Comparison of ENCODE assay signal across 25 cellular contexts in the genomic region with DNA sequence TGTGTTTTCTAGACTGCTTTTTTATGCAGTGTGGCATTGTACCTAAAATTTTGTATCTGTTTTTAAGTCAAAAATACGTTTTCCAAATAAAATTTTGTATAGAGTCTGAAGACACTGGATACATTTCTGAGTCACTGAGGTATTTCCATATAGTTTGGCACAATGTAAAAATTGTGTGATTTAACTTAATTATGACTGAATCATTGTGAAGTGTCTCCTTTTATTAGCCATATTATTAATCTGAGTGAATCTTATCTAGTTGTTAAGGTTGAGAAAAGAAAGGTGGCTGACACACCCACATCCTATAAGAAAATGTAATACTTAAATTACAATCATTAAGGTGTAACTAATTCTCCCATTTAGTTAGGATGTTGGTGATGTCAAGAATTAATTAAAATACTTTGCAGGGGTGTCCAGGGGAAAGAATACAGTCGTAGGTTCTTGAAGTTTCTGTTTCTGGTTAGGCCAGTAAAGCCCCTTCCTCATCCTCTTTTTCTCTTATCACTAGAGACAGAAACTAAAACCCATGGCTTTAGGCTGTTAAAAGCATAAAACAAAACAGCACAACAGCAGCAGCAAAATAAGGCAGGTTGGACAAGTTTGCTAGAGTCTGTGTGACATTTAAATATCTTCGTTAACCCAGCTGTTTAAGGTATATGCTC.
DNase-seq lines count a peak whose midpoint lies in the region; ATAC-seq and TF ChIP-seq lines count a peak whose summit lies in the region.
"Had no signal": no experiment of that assay in that cellular context is flagged by ENCODE, and none has a peak within 500 bp of the region (broad histone marks: within the 10 kb centered on the region; RNA-seq: fewer than 3 reads in every experiment).

No MANE protein-coding gene starts in this region.

- H3K4me3 Mint-ChIP-seq in mesothelial cell of epicardium = no peak overlapping the region
- H3K4me3 Mint-ChIP-seq: activated naive CD8-positive, alpha-beta T cell treated with anti-CD3 and anti-CD28 coated beads, Interleukin-2, amount 10 ng/mL, durations not matched to agents 7 days and 5 days; GM23338; neural crest cell had no signal

- no peak overlapping the region for H3K27ac Mint-ChIP-seq in mesothelial cell of epicardium
- H3K27ac Mint-ChIP-seq: activated naive CD8-positive, alpha-beta T cell treated with anti-CD3 and anti-CD28 coated beads, Interleukin-2, amount 10 ng/mL, durations not matched to agents 7 days and 5 days had no signal

- peak; percentile 65 for DNase-seq in OCI-M1 (lab: John Stamatoyannopoulos, UW)
- DNase-seq in HK-2 (ENCODE audit: unreplicated experiment) = no peak
- DNase-seq in AML-193 (lab: John Stamatoyannopoulos, UW) = no peak
- DNase-seq in NCI-H526 treated with DMSO at 0.1 percent for 48 hours (lab: John Stamatoyannopoulos, UW) = no peak
- no peak for DNase-seq in mesothelial cell of epicardium (ENCODE audit: low spot score in 2 of 2, unreplicated experiment in 2 of 2)
- DNase-seq: activated naive CD8-positive, alpha-beta T cell treated with anti-CD3 and anti-CD28 coated beads, Interleukin-2, amount 10 ng/mL, durations not matched to agents 7 days and 5 days; Caco-2; DND-41; foreskin melanocyte; hypothalamus; left ventricle myocardium inferior; NCI-H1105; NCI-H2029; NCI-H345; PC-9; stimulated activated CD4-positive, alpha-beta T cell treated with anti-CD3 and anti-CD28 coated beads, Interleukin-15, amount 100 ng/mL, for 24 hours; stimulated activated CD8-positive, alpha-beta memory T cell treated with anti-CD3 and anti-CD28 coated beads, Interleukin-4, amount 100 ng/mL, for 48 hours; trophoblast cell had no signal

- TF ChIP-seq CTCF in mesothelial cell of epicardium (IDR thresholded peaks at IDR 0.05; ENCODE audit: unreplicated experiment) = no peak

- peaks cover 23% of the 10 kb centered on the region for H3K9me3 Mint-ChIP-seq in mesothelial cell of epicardium
- H3K9me3 Mint-ChIP-seq: GM23338 had no signal

- no peaks in the 10 kb centered on the region for H3K27me3 Mint-ChIP-seq in mesothelial cell of epicardium (ENCODE audit: low read depth)
- H3K27me3 Mint-ChIP-seq: activated naive CD8-positive, alpha-beta T cell treated with anti-CD3 and anti-CD28 coated beads, Interleukin-2, amount 10 ng/mL, durations not matched to agents 7 days and 5 days had no signal

- H3K36me3 Mint-ChIP-seq in mesothelial cell of epicardium = peaks cover 21% of the 10 kb centered on the region
- H3K36me3 Mint-ChIP-seq: activated naive CD8-positive, alpha-beta T cell treated with anti-CD3 and anti-CD28 coated beads, Interleukin-2, amount 10 ng/mL, durations not matched to agents 7 days and 5 days had no signal

- ATAC-seq in GM18502 (IDR thresholded peaks at IDR 0.05; ENCODE audit: poor library complexity, unreplicated experiment) (peak; percentile 36), GM21360 (IDR thresholded peaks at IDR 0.05; ENCODE audit: unreplicated experiment) (peak; percentile 25), HG02870 (IDR thresholded peaks at IDR 0.05; ENCODE audit: unreplicated experiment) (peak; percentile 21)
- ATAC-seq: GM23338, HepG2, sciatic nerve had no signal

- peaks cover 3% of the 10 kb centered on the region for H3K4me1 Mint-ChIP-seq in mesothelial cell of epicardium
